8 cellular contexts compared by ENCODE assay signal in genomic region chrX:154002215-154002719, GRCh38. TPM values are rescaled to one million over a fixed set of nuclear protein-coding genes. Genes with fewer than 3 reads are reported as not detected.
DNase-seq lines count a peak whose midpoint lies in the region; ATAC-seq and TF ChIP-seq lines count a peak whose summit lies in the region.

No MANE protein-coding gene starts in this region.

- peaks cover 15% of the 10 kb centered on the region for H3K36me3 Mint-ChIP-seq in activated CD8-positive, alpha-beta T cell treated with anti-CD3 and anti-CD28 coated beads for 36 hours (ENCODE audit: low read depth)
- no peaks in the 10 kb centered on the region for H3K36me3 Mint-ChIP-seq in glutamatergic neuron (ENCODE audit: unreplicated experiment)

- no peak for TF ChIP-seq CTCF in activated CD8-positive, alpha-beta T cell treated with anti-CD3 and anti-CD28 coated beads for 36 hours (IDR thresholded peaks at IDR 0.05)
- no peak for TF ChIP-seq CTCF in glutamatergic neuron (IDR thresholded peaks at IDR 0.05; ENCODE audit: partially characterized antibody, unreplicated experiment)

- H3K9me3 Mint-ChIP-seq in activated CD8-positive, alpha-beta T cell treated with anti-CD3 and anti-CD28 coated beads for 36 hours: no peaks in the 10 kb centered on the region
- H3K9me3 Mint-ChIP-seq in glutamatergic neuron (ENCODE audit: unreplicated experiment): peaks cover 6% of the 10 kb centered on the region

- H3K4me3 ChIP-seq in skeletal muscle cell (ENCODE audit: low read depth, low read length): no peak overlapping the region

- H3K27me3 Mint-ChIP-seq in activated CD8-positive, alpha-beta T cell treated with anti-CD3 and anti-CD28 coated beads for 36 hours: no peaks in the 10 kb centered on the region
- peaks cover 2% of the 10 kb centered on the region for H3K27me3 Mint-ChIP-seq in glutamatergic neuron (ENCODE audit: unreplicated experiment)

- peak overlapping the region; percentile 88 for H3K27ac Mint-ChIP-seq in activated CD8-positive, alpha-beta T cell treated with anti-CD3 and anti-CD28 coated beads for 36 hours
- peak overlapping the region; percentile 92 for H3K27ac Mint-ChIP-seq in glutamatergic neuron (ENCODE audit: unreplicated experiment)

- ATAC-seq in activated CD8-positive, alpha-beta T cell treated with anti-CD3 and anti-CD28 coated beads for 36 hours: peak; percentile 90

- CTCF ChIA-PET in activated CD8-positive, alpha-beta T cell treated with anti-CD3 and anti-CD28 coated beads for 36 hours (lab: Charles Lee): interaction anchor here (1.1 kb wide), 1 partner anchor 14 kb away, joined by 3 read pairs; no protein-coding TSS in a partner anchor

- peaks cover 14% of the 10 kb centered on the region for H3K4me1 Mint-ChIP-seq in activated CD8-positive, alpha-beta T cell treated with anti-CD3 and anti-CD28 coated beads for 36 hours (ENCODE audit: low read depth)
- peaks cover 30% of the 10 kb centered on the region for H3K4me1 Mint-ChIP-seq in glutamatergic neuron (ENCODE audit: low read depth, unreplicated experiment)

- intact Hi-C loops in activated CD8-positive, alpha-beta T cell treated with anti-CD3 and anti-CD28 coated beads for 36 hours (cut with micrococcal nuclease): no loop called here

- DNase-seq in Ammon's horn (ENCODE audit: low spot score): peak; percentile 65
- peak; percentile 46 for DNase-seq in NCI-H187 treated with DMSO at 0.1 percent for 48 hours (lab: John Stamatoyannopoulos, UW)
- peak; percentile 66 for DNase-seq in activated CD8-positive, alpha-beta T cell treated with anti-CD3 and anti-CD28 coated beads for 36 hours
- no peak for DNase-seq in glutamatergic neuron
- peak; percentile 25 for DNase-seq in skeletal muscle cell (ENCODE audit: low read depth)
- DNase-seq in epidermal melanocyte (ENCODE audit: insufficient read length, low spot score): no peak
- DNase-seq in ureter (ENCODE audit: low spot score): no peak

- peak; percentile 53 for TF ChIP-seq POLR2A in GM19193 (IDR thresholded peaks at IDR 0.05; ENCODE audit: extremely low read depth, insufficient read depth, insufficient read length)

- POLR2A ChIA-PET in activated CD8-positive, alpha-beta T cell treated with anti-CD3 and anti-CD28 coated beads for 36 hours (lab: Charles Lee): interaction anchor here (0.7 to 1.2 kb wide), 4 partner anchors 9 to 63 kb away, joined by 3 to 4 read pairs (median 4); no protein-coding TSS in a partner anchor

- H3K4me3 Mint-ChIP-seq in activated CD8-positive, alpha-beta T cell treated with anti-CD3 and anti-CD28 coated beads for 36 hours: peak overlapping the region; percentile 54
- no peak overlapping the region for H3K4me3 Mint-ChIP-seq in glutamatergic neuron (ENCODE audit: unreplicated experiment)

RNA-seq across cellular contexts. Expression of gene IRAK1, which starts 17.4 kb away (rescaled TPM):
- total RNA-seq in activated CD8-positive, alpha-beta T cell treated with anti-CD3 and anti-CD28 coated beads for 36 hours: 100 to 1,000 TPM; 134 to 136 TPM
- total RNA-seq in glutamatergic neuron (ENCODE audit: unreplicated experiment): 60.3 TPM
- total RNA-seq in ureter: 103 TPM

RNA-seq across cellular contexts. Expression of gene TMEM187, which starts 29.7 kb away (rescaled TPM):
- total RNA-seq in activated CD8-positive, alpha-beta T cell treated with anti-CD3 and anti-CD28 coated beads for 36 hours: 1 to 10 TPM; 4.4 to 4.5 TPM
- 6.7 TPM for total RNA-seq in glutamatergic neuron (ENCODE audit: unreplicated experiment)
- total RNA-seq in ureter: 12.8 TPM

RNA-seq across cellular contexts. Expression of gene HCFC1, which starts 30.6 kb away (rescaled TPM):
- total RNA-seq in activated CD8-positive, alpha-beta T cell treated with anti-CD3 and anti-CD28 coated beads for 36 hours: 100 to 1,000 TPM; 115 to 116 TPM
- 84.0 TPM for total RNA-seq in glutamatergic neuron (ENCODE audit: unreplicated experiment)
- 73.9 TPM for total RNA-seq in ureter

RNA-seq across cellular contexts. Expression of gene RENBP, which starts 57.8 kb away (rescaled TPM):
- total RNA-seq in activated CD8-positive, alpha-beta T cell treated with anti-CD3 and anti-CD28 coated beads for 36 hours: 10 to 100 TPM; 14.3 to 15.8 TPM
- total RNA-seq in glutamatergic neuron (ENCODE audit: unreplicated experiment) (16.1 TPM), ureter (7.4 TPM)

Comparison
In these comparisons a context has a peak if more than half of its experiments do, and no peak if none do; other contexts are left out.
1. DNase-seq: peak in Ammon's horn (single experiment), NCI-H187 treated with DMSO at 0.1 percent for 48 hours (single experiment), activated CD8-positive, alpha-beta T cell treated with anti-CD3 and anti-CD28 coated beads for 36 hours (single experiment) and skeletal muscle cell (single experiment); none in glutamatergic neuron (single experiment), epidermal melanocyte (single experiment) and ureter (single experiment).